1 cellular context compared by ENCODE assay signal in the genomic region with DNA sequence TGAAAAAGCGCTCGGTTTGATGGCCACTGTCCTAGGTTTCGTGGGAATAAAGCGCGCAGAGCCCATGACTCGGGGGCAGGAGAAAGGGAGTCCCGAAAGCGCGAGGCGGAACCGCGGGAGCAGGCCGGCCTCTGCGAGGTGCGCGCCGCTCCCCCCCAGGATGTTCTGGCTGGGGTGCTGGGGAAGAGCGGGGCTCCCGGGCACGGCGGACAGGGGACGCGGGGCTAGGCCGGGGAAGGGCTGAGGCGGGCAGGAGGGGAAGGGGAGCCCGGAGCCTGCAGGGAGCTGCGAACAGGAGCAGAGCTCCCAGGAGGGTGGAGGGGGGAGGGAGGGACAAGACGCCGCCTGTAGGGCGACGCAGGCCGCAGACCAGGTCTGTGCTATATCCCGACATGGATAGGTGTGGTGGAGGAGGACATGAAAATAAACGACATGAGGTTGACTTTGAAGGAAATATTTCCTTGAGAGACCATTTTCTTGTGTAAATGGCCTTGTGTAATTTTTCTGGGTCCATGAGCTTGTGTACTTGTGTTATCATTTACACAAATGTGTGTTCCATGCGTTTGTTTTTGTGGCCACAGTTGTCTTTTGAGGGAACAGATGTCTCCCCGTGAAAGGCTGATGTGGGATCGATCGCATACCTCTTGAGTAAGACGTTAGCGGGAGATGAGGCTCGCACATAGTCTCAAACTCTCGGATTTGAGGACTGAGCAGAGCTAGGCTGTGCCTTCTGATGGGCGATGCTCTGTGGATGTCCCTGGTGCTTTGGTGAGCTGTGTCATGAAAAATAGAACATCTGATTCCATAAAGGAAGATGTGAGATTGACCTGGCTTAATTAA.
A peak's percentile ranks its signal among the peaks of the same experiment; 100 is the strongest.
TF ChIP-seq lines count a peak whose summit lies in the region.

No MANE protein-coding gene starts in this region.

TF ChIP-seq in K562, 482 proteins besides CTCF, POLR2A, EP300 and RAD21 (continued from another document):
- 0 out of 2 replicates have a peak, but pooled peaks have one; percentile 9 for TF ChIP-seq GATA2 (CRISPR knock-in tag; IDR thresholded peaks at IDR 0.05)
- TF ChIP-seq HDGF (IDR thresholded peaks at IDR 0.05): peak; percentile 17; the same call in 1 of the 2 replicates
- TF ChIP-seq, protein P1, sequence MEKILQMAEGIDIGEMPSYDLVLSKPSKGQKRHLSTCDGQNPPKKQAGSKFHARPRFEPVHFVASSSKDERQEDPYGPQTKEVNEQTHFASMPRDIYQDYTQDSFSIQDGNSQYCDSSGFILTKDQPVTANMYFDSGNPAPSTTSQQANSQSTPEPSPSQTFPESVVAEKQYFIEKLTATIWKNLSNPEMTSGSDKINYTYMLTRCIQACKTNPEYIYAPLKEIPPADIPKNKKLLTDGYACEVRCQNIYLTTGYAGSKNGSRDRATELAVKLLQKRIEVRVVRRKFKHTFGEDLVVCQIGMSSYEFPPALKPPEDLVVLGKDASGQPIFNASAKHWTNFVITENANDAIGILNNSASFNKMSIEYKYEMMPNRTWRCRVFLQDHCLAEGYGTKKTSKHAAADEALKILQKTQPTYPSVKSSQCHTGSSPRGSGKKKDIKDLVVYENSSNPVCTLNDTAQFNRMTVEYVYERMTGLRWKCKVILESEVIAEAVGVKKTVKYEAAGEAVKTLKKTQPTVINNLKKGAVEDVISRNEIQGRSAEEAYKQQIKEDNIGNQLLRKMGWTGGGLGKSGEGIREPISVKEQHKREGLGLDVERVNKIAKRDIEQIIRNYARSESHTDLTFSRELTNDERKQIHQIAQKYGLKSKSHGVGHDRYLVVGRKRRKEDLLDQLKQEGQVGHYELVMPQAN (IDR thresholded peaks at IDR 0.05; ENCODE audit: borderline replicate concordance): peak; percentile 53; the same call in 1 of the 2 replicates
- peak in 1 of 2 experiments; percentile 37; a peak in 2 of 4 replicates for TF ChIP-seq NRF1 (conservative IDR thresholded peaks at IDR 0.05 in 1 of 2, IDR thresholded peaks at IDR 0.05 in 1 of 2)
- no peak for TF ChIP-seq EHMT2 (IDR thresholded peaks at IDR 0.05)
- TF ChIP-seq KAT7 (CRISPR knock-in tag; IDR thresholded peaks at IDR 0.05; ENCODE audit: borderline replicate concordance): peak; percentile 93; the same call in 1 of the 2 replicates
- no peak for TF ChIP-seq FOXM1 (IDR thresholded peaks at IDR 0.05; ENCODE audit: low read depth)
- peak; percentile 93; the same call in 1 of the 2 replicates for TF ChIP-seq FOXM1 (CRISPR knock-in tag; IDR thresholded peaks at IDR 0.05; ENCODE audit: low read depth)
- TF ChIP-seq, protein P2, sequence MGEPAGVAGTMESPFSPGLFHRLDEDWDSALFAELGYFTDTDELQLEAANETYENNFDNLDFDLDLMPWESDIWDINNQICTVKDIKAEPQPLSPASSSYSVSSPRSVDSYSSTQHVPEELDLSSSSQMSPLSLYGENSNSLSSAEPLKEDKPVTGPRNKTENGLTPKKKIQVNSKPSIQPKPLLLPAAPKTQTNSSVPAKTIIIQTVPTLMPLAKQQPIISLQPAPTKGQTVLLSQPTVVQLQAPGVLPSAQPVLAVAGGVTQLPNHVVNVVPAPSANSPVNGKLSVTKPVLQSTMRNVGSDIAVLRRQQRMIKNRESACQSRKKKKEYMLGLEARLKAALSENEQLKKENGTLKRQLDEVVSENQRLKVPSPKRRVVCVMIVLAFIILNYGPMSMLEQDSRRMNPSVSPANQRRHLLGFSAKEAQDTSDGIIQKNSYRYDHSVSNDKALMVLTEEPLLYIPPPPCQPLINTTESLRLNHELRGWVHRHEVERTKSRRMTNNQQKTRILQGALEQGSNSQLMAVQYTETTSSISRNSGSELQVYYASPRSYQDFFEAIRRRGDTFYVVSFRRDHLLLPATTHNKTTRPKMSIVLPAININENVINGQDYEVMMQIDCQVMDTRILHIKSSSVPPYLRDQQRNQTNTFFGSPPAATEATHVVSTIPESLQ (CRISPR knock-in tag; IDR thresholded peaks at IDR 0.05): peak; percentile 23; the same call in 1 of the 2 replicates
- TF ChIP-seq SMARCA4 (IDR thresholded peaks at IDR 0.05): 0 out of 2 replicates have a peak, but pooled peaks have one; percentile 48
- TF ChIP-seq, protein P3, sequence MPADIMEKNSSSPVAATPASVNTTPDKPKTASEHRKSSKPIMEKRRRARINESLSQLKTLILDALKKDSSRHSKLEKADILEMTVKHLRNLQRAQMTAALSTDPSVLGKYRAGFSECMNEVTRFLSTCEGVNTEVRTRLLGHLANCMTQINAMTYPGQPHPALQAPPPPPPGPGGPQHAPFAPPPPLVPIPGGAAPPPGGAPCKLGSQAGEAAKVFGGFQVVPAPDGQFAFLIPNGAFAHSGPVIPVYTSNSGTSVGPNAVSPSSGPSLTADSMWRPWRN (IDR thresholded peaks at IDR 0.05; ENCODE audit: low read depth): no peak
- TF ChIP-seq, protein P4, sequence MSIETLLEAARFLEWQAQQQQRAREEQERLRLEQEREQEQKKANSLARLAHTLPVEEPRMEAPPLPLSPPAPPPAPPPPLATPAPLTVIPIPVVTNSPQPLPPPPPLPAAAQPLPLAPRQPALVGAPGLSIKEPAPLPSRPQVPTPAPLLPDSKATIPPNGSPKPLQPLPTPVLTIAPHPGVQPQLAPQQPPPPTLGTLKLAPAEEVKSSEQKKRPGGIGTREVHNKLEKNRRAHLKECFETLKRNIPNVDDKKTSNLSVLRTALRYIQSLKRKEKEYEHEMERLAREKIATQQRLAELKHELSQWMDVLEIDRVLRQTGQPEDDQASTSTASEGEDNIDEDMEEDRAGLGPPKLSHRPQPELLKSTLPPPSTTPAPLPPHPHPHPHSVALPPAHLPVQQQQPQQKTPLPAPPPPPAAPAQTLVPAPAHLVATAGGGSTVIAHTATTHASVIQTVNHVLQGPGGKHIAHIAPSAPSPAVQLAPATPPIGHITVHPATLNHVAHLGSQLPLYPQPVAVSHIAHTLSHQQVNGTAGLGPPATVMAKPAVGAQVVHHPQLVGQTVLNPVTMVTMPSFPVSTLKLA (conservative IDR thresholded peaks at IDR 0.05): peak; percentile 39 to 60; a peak in 3 of 4 replicates
- no peak for TF ChIP-seq PRMT5 (CRISPR knock-in tag; IDR thresholded peaks at IDR 0.05)
- no peak for TF ChIP-seq MEIS2 (IDR thresholded peaks at IDR 0.05; ENCODE audit: partially characterized antibody)
- peak; percentile 29; the same call in 1 of the 2 replicates for TF ChIP-seq ZNF316 (IDR thresholded peaks at IDR 0.05)
- TF ChIP-seq, protein P5, sequence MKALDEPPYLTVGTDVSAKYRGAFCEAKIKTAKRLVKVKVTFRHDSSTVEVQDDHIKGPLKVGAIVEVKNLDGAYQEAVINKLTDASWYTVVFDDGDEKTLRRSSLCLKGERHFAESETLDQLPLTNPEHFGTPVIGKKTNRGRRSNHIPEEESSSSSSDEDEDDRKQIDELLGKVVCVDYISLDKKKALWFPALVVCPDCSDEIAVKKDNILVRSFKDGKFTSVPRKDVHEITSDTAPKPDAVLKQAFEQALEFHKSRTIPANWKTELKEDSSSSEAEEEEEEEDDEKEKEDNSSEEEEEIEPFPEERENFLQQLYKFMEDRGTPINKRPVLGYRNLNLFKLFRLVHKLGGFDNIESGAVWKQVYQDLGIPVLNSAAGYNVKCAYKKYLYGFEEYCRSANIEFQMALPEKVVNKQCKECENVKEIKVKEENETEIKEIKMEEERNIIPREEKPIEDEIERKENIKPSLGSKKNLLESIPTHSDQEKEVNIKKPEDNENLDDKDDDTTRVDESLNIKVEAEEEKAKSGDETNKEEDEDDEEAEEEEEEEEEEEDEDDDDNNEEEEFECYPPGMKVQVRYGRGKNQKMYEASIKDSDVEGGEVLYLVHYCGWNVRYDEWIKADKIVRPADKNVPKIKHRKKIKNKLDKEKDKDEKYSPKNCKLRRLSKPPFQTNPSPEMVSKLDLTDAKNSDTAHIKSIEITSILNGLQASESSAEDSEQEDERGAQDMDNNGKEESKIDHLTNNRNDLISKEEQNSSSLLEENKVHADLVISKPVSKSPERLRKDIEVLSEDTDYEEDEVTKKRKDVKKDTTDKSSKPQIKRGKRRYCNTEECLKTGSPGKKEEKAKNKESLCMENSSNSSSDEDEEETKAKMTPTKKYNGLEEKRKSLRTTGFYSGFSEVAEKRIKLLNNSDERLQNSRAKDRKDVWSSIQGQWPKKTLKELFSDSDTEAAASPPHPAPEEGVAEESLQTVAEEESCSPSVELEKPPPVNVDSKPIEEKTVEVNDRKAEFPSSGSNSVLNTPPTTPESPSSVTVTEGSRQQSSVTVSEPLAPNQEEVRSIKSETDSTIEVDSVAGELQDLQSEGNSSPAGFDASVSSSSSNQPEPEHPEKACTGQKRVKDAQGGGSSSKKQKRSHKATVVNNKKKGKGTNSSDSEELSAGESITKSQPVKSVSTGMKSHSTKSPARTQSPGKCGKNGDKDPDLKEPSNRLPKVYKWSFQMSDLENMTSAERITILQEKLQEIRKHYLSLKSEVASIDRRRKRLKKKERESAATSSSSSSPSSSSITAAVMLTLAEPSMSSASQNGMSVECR (CRISPR knock-in tag; IDR thresholded peaks at IDR 0.05): peak; percentile 70; the same call in 1 of the 2 replicates
- TF ChIP-seq ZNF766 (CRISPR knock-in tag; conservative IDR thresholded peaks at IDR 0.05): 0 out of 2 replicates have a peak, but pooled peaks have one; percentile 3
- TF ChIP-seq SMARCE1 (IDR thresholded peaks at IDR 0.05): peak; percentile 64; the same call in 1 of the 2 replicates
- TF ChIP-seq FOXJ2 (tag; IDR thresholded peaks at IDR 0.05): peak; percentile 48
- TF ChIP-seq RCOR1 (IDR thresholded peaks at IDR 0.05; ENCODE audit: borderline replicate concordance in 1 of 2, low read depth in 2 of 2, low read length in 2 of 2): peak in 1 of 2 experiments; percentile 29; a peak in 1 of 4 replicates
- TF ChIP-seq, protein P6, sequence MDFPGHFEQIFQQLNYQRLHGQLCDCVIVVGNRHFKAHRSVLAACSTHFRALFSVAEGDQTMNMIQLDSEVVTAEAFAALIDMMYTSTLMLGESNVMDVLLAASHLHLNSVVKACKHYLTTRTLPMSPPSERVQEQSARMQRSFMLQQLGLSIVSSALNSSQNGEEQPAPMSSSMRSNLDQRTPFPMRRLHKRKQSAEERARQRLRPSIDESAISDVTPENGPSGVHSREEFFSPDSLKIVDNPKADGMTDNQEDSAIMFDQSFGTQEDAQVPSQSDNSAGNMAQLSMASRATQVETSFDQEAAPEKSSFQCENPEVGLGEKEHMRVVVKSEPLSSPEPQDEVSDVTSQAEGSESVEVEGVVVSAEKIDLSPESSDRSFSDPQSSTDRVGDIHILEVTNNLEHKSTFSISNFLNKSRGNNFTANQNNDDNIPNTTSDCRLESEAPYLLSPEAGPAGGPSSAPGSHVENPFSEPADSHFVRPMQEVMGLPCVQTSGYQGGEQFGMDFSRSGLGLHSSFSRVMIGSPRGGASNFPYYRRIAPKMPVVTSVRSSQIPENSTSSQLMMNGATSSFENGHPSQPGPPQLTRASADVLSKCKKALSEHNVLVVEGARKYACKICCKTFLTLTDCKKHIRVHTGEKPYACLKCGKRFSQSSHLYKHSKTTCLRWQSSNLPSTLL (IDR thresholded peaks at IDR 0.05): no peak
- peak; percentile 65; the same call in 1 of the 2 replicates for TF ChIP-seq NBN (IDR thresholded peaks at IDR 0.05; ENCODE audit: low read depth)
- peak; percentile 75; the same call in 1 of the 2 replicates for TF ChIP-seq NR1H2 (CRISPR knock-in tag; IDR thresholded peaks at IDR 0.05)
- no peak for TF ChIP-seq TAL1 (IDR thresholded peaks at IDR 0.05)
- TF ChIP-seq HNRNPLL (IDR thresholded peaks at IDR 0.05; ENCODE audit: low read depth, low read length, poor library complexity, severe bottlenecking): peak; percentile 33
- TF ChIP-seq ATF1 (CRISPR knock-in tag; IDR thresholded peaks at IDR 0.05): 0 out of 2 replicates have a peak, but pooled peaks have one; percentile 16
- peak; percentile 34 for TF ChIP-seq ATF1 (tag; IDR thresholded peaks at IDR 0.05)
- TF ChIP-seq EP400 (IDR thresholded peaks at IDR 0.05): peak; percentile 72
- TF ChIP-seq, protein P7, sequence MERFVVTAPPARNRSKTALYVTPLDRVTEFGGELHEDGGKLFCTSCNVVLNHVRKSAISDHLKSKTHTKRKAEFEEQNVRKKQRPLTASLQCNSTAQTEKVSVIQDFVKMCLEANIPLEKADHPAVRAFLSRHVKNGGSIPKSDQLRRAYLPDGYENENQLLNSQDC (CRISPR knock-in tag; IDR thresholded peaks at IDR 0.05): no peak
- TF ChIP-seq TOE1 (IDR thresholded peaks at IDR 0.05; ENCODE audit: borderline replicate concordance): 0 out of 2 replicates have a peak, but pooled peaks have one; percentile 23
- TF ChIP-seq TOE1 (CRISPR knock-in tag; IDR thresholded peaks at IDR 0.05; ENCODE audit: borderline replicate concordance, low read depth): no peak
- TF ChIP-seq, protein P8, sequence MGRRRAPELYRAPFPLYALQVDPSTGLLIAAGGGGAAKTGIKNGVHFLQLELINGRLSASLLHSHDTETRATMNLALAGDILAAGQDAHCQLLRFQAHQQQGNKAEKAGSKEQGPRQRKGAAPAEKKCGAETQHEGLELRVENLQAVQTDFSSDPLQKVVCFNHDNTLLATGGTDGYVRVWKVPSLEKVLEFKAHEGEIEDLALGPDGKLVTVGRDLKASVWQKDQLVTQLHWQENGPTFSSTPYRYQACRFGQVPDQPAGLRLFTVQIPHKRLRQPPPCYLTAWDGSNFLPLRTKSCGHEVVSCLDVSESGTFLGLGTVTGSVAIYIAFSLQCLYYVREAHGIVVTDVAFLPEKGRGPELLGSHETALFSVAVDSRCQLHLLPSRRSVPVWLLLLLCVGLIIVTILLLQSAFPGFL (CRISPR knock-in tag; IDR thresholded peaks at IDR 0.05): 0 out of 2 replicates have a peak, but pooled peaks have one; percentile 59
- TF ChIP-seq HDAC6 (IDR thresholded peaks at IDR 0.05; ENCODE audit: low read depth, low read length): no peak
- peak; percentile 43 for TF ChIP-seq BRD9 (IDR thresholded peaks at IDR 0.05; ENCODE audit: low read depth, partially characterized antibody)
- 0 out of 2 replicates have a peak, but pooled peaks have one; percentile 44 for TF ChIP-seq TARDBP (IDR thresholded peaks at IDR 0.05)
